In the genomic region with DNA sequence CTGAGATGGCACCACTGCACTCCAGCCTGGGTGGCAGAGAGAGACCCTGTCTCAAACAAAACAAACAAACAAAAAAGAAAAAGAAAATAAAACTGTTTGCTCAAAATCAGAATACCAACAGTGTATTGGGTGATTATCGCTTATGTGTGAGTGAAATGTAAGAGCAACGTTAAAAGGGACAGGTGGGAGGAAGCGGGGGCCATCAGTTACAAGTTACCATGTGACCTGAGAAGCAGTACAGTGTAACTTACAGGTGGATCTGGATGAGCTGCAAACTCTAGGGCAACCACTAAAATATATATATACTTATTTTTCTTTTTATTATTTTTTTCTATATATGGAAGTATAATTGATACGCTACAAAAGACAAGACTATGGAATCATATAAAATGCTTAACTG, we compare ENCODE assay signal across 5 cellular contexts.
"Had no signal": no experiment of that assay in that cellular context is flagged by ENCODE, and none has a peak within 500 bp of the region (broad histone marks: within the 10 kb centered on the region; RNA-seq: fewer than 3 reads in every experiment).

No MANE protein-coding gene starts in this region.

- H3K4me3 ChIP-seq: GM23338, K562 had no signal

- H3K27ac Mint-ChIP-seq: GM23338 had no signal

- H3K4me2 ChIP-seq: GM23338 had no signal

- H3K4me3 Mint-ChIP-seq: GM23338, H9 had no signal

- ATAC-seq: GM23338 had no signal

- DNase-seq: H9, HCEC 1CT, IMR-90 had no signal

- H3K9me3 Mint-ChIP-seq: GM23338, H9 had no signal

- H2AFZ ChIP-seq: GM23338 had no signal
